Comparison of ENCODE assay signal across 24 cellular contexts in genomic region chr14:85273952-85274351, GRCh38.
"Had no signal": no experiment of that assay in that cellular context is flagged by ENCODE, and none has a peak within 500 bp of the region (broad histone marks: within the 10 kb centered on the region; RNA-seq: fewer than 3 reads in every experiment).

No MANE protein-coding gene starts in this region.

- H3K36me3 ChIP-seq: colonic mucosa, esophagus muscularis mucosa, esophagus squamous epithelium, gastrocnemius medialis, gastroesophageal sphincter, heart left ventricle, heart right ventricle had no signal

- H3K27ac ChIP-seq: colonic mucosa, coronary artery, epithelial cell of prostate, esophagus muscularis mucosa, esophagus squamous epithelium, foreskin keratinocyte, gastrocnemius medialis, gastroesophageal sphincter, heart left ventricle had no signal

- H3K4me3 ChIP-seq: colonic mucosa, gastroesophageal sphincter had no signal

- H3K4me1 ChIP-seq: colonic mucosa, esophagus muscularis mucosa, esophagus squamous epithelium, foreskin keratinocyte, gastrocnemius medialis, gastroesophageal sphincter, heart left ventricle had no signal

- ATAC-seq: effector memory CD8-positive, alpha-beta T cell; esophagus mucosa; foreskin keratinocyte; gastrocnemius medialis; gastroesophageal sphincter had no signal

- DNase-seq: colonic mucosa; cortex of kidney; dermis blood vessel endothelial cell; dorsolateral prefrontal cortex; effector CD4-positive, alpha-beta T cell; effector CD8-positive, alpha-beta T cell; effector memory CD4-positive, alpha-beta T cell; effector memory CD8-positive, alpha-beta T cell; endodermal cell; erythroblast; esophagus squamous epithelium; foreskin fibroblast; foreskin keratinocyte; foreskin melanocyte; gastrocnemius medialis; glutamatergic neuron; head of caudate nucleus; heart left ventricle; heart right ventricle had no signal

- H3K27me3 ChIP-seq: colonic mucosa, esophagus muscularis mucosa, esophagus squamous epithelium, foreskin keratinocyte, gastrocnemius medialis, gastroesophageal sphincter, heart left ventricle, heart right ventricle had no signal

- H3K9me3 ChIP-seq: colonic mucosa, esophagus muscularis mucosa, esophagus squamous epithelium, gastrocnemius medialis, gastroesophageal sphincter, heart left ventricle, heart right ventricle had no signal
